16 cellular contexts compared by ENCODE assay signal in the genomic region with DNA sequence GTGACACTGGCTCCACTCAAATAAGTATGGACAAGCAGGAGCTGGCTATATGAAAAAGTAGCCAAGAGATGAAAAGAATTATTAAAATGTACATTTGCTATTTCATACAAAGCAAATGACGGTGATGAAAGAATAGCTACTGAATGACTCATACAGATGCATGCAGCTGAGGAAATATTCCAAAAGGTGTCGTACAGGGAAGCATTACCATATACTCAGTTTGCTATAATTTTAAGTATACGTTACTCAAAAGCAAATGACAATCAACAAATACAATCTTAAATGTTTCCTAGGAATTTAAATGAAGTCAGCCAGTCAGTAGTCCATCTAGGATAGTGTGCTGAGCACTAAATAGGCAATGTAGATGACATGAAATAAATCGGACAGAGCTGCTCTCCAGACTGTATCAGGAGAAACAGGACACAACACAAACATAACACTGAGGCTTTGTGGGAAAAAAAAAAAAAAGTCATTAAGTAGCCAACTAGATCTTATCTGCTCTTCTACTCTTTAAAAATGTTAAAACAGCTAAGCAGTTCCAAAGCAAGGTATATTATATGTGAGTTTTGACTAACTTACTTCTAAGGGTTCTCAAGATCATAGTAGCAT.
DNase-seq lines count a peak whose midpoint lies in the region; ATAC-seq and TF ChIP-seq lines count a peak whose summit lies in the region.
"Had no signal": no experiment of that assay in that cellular context is flagged by ENCODE, and none has a peak within 500 bp of the region (broad histone marks: within the 10 kb centered on the region; RNA-seq: fewer than 3 reads in every experiment).

No MANE protein-coding gene starts in this region.

- H3K9me3 ChIP-seq in breast epithelium = no peaks in the 10 kb centered on the region
- H3K9me3 ChIP-seq in adipocyte (ENCODE audit: control insufficient read depth, low read length) = no peaks in the 10 kb centered on the region
- no peaks in the 10 kb centered on the region for H3K9me3 ChIP-seq in ovary
- H3K9me3 ChIP-seq: gastrocnemius medialis had no signal

- POLR2A ChIA-PET in MCF 10A (lab: Yijun Ruan, JAX) (interaction anchor here (0.6 to 2.6 kb wide), 11 partner anchors 8 to 501 kb away, joined by 3 to 22 read pairs (median 4); a partner anchor contains a TSS), WTC11 (lab: Charles Lee) (no interaction called here)

- TF ChIP-seq CTCF in MCF 10A (IDR thresholded peaks at IDR 0.05; ENCODE audit: unreplicated experiment) (no peak), breast epithelium (IDR thresholded peaks at IDR 0.05) (no peak), foreskin keratinocyte (conservative IDR thresholded peaks at IDR 0.05) (peak; percentile 41), WTC11 (IDR thresholded peaks at IDR 0.05) (no peak), ovary (IDR thresholded peaks at IDR 0.05) (no peak)

- H3K4me3 ChIP-seq in breast epithelium = no peak overlapping the region
- no peak overlapping the region for H3K4me3 ChIP-seq in adipocyte (ENCODE audit: low read length)
- H3K4me3 ChIP-seq in ovary = no peak overlapping the region
- H3K4me3 ChIP-seq: gastrocnemius medialis, GM12878, skin epidermis had no signal

- CTCF ChIA-PET in MCF 10A (lab: Yijun Ruan, JAX) = interaction anchor here (0.7 to 1.1 kb wide), 4 partner anchors 8 to 136 kb away, joined by 3 to 4 read pairs (median 4); no protein-coding TSS in a partner anchor
- CTCF ChIA-PET in WTC11 (lab: Charles Lee) = no interaction called here

- H3K4me1 Mint-ChIP-seq in MCF 10A (ENCODE audit: insufficient read depth, unreplicated experiment) (peaks cover 12% of the 10 kb centered on the region), WTC11 (no peaks in the 10 kb centered on the region)
- H3K4me1 Mint-ChIP-seq: nephron progenitor cell had no signal

- H3K36me3 ChIP-seq in breast epithelium (peaks cover 11% of the 10 kb centered on the region), adipocyte (ENCODE audit: control insufficient read depth, insufficient read depth, low read length, severe bottlenecking) (peaks cover 68% of the 10 kb centered on the region), ovary (no peaks in the 10 kb centered on the region)

- peak; percentile 75 for ATAC-seq in foreskin keratinocyte
- no peak for ATAC-seq in WTC11
- ATAC-seq: activated CD8-positive, alpha-beta T cell treated with anti-CD3 and anti-CD28 coated beads, Interleukin-2, amount 10 ng/mL, durations not matched to agents 7 days and 5 days; gastrocnemius medialis; GM12878; left colon had no signal

- H3K4me1 ChIP-seq in breast epithelium (no peaks in the 10 kb centered on the region), adipocyte (ENCODE audit: control insufficient read depth, insufficient read depth, low read length) (peaks cover 3% of the 10 kb centered on the region), foreskin keratinocyte (peaks cover 13% of the 10 kb centered on the region), ovary (ENCODE audit: insufficient read depth) (no peaks in the 10 kb centered on the region)
- H3K4me1 ChIP-seq: gastrocnemius medialis had no signal

- H3K27me3 Mint-ChIP-seq in MCF 10A (ENCODE audit: insufficient read depth, unreplicated experiment) = no peaks in the 10 kb centered on the region
- no peaks in the 10 kb centered on the region for H3K27me3 Mint-ChIP-seq in WTC11 (ENCODE audit: low read depth)

- no peak overlapping the region for H3K9ac ChIP-seq in adipocyte (ENCODE audit: low read length)

- H3K27ac Mint-ChIP-seq in MCF 10A (ENCODE audit: low read depth, unreplicated experiment) (peak overlapping the region; percentile 83), WTC11 (no peak overlapping the region)
- H3K27ac Mint-ChIP-seq: activated CD8-positive, alpha-beta T cell treated with anti-CD3 and anti-CD28 coated beads, Interleukin-2, amount 10 ng/mL, durations not matched to agents 7 days and 5 days had no signal

- no TSS peak for BruUV-seq in MCF 10A (replicated peaks; lab: Mats Ljungman, UMichigan)

- TF ChIP-seq POLR2A in breast epithelium (IDR thresholded peaks at IDR 0.05) (no peak), ovary (IDR thresholded peaks at IDR 0.05) (no peak)

- intact Hi-C loops in MCF 10A (cut with micrococcal nuclease) (no loop called here), breast epithelium (cut with DNase I; ENCODE audit: low total_unique reads) (loop anchor here (10.0 kb wide), 1 partner anchor 646 kb away; no protein-coding TSS in a partner anchor), ovary (cut with DNase I) (no loop called here)

- H3K36me3 Mint-ChIP-seq in MCF 10A (ENCODE audit: insufficient read depth, unreplicated experiment) = peaks cover 54% of the 10 kb centered on the region
- peaks cover 70% of the 10 kb centered on the region for H3K36me3 Mint-ChIP-seq in WTC11

- H3K27me3 ChIP-seq in breast epithelium (no peaks in the 10 kb centered on the region), adipocyte (replicated peaks; ENCODE audit: control insufficient read depth, insufficient read depth, low read length) (no peaks in the 10 kb centered on the region), foreskin keratinocyte (no peaks in the 10 kb centered on the region), ovary (no peaks in the 10 kb centered on the region)
- H3K27me3 ChIP-seq: gastrocnemius medialis had no signal

- H3K27ac ChIP-seq in breast epithelium (peak overlapping the region in 1 of 2 donors; percentile 41), foreskin keratinocyte (peak overlapping the region; percentile 17), ovary (no peak overlapping the region)
- H3K27ac ChIP-seq: gastrocnemius medialis, skin epidermis had no signal

- peak overlapping the region; percentile 45 for H3K4me3 Mint-ChIP-seq in MCF 10A (ENCODE audit: unreplicated experiment)
- no peak overlapping the region for H3K4me3 Mint-ChIP-seq in WTC11
- H3K4me3 Mint-ChIP-seq: activated CD8-positive, alpha-beta T cell treated with anti-CD3 and anti-CD28 coated beads, Interleukin-2, amount 10 ng/mL, durations not matched to agents 7 days and 5 days; nephron progenitor cell had no signal

- H3K9me3 Mint-ChIP-seq in MCF 10A (ENCODE audit: unreplicated experiment) = no peaks in the 10 kb centered on the region
- peaks cover 6% of the 10 kb centered on the region for H3K9me3 Mint-ChIP-seq in WTC11

- DNase-seq in MCF 10A (ENCODE audit: unreplicated experiment) (peak; percentile 63), breast epithelium (ENCODE audit: low spot score in 2 of 2) (no peak), adipocyte (ENCODE audit: low read depth) (peak; percentile 66), foreskin keratinocyte (peak; percentile 54 to 73), WTC11 (ENCODE audit: low spot score) (no peak), NCI-H2081 treated with DMSO at 0.1 percent for 48 hours (lab: John Stamatoyannopoulos, UW) (no peak), ovary (no peak), NCI-H2227 (lab: John Stamatoyannopoulos, UW; ENCODE audit: unreplicated experiment) (no peak)
- DNase-seq: activated CD8-positive, alpha-beta T cell treated with anti-CD3 and anti-CD28 coated beads, Interleukin-2, amount 10 ng/mL, durations not matched to agents 7 days and 5 days; DMS153; gastrocnemius medialis; left colon; NCI-H2171; nephron progenitor cell had no signal

- TF ChIP-seq EP300 in ovary (IDR thresholded peaks at IDR 0.05) = no peak

- 87 to 88% (median 87%) methylated on average over 4 of the region's 4 CpGs for WGBS in ovary, 3 donors

TF ChIP-seq in WTC11, 78 proteins besides CTCF, POLR2A, EP300 and RAD21 (continues in another document):
- TF ChIP-seq, protein P1, sequence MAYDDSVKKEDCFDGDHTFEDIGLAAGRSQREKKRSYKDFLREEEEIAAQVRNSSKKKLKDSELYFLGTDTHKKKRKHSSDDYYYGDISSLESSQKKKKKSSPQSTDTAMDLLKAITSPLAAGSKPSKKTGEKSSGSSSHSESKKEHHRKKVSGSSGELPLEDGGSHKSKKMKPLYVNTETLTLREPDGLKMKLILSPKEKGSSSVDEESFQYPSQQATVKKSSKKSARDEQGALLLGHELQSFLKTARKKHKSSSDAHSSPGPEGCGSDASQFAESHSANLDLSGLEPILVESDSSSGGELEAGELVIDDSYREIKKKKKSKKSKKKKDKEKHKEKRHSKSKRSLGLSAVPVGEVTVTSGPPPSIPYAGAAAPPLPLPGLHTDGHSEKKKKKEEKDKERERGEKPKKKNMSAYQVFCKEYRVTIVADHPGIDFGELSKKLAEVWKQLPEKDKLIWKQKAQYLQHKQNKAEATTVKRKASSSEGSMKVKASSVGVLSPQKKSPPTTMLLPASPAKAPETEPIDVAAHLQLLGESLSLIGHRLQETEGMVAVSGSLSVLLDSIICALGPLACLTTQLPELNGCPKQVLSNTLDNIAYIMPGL (CRISPR knock-in tag; IDR thresholded peaks at IDR 0.05) = no peak
- TF ChIP-seq ZNF671 (CRISPR knock-in tag; IDR thresholded peaks at IDR 0.05) = no peak
- TF ChIP-seq TEAD4 (CRISPR knock-in tag; IDR thresholded peaks at IDR 0.05) = no peak
- TF ChIP-seq MXD4 (CRISPR knock-in tag; IDR thresholded peaks at IDR 0.05; ENCODE audit: borderline replicate concordance) = no peak
- TF ChIP-seq RORB (CRISPR knock-in tag; IDR thresholded peaks at IDR 0.05) = no peak
- TF ChIP-seq ZNF263 (CRISPR knock-in tag; IDR thresholded peaks at IDR 0.05; ENCODE audit: low read depth) = no peak
- TF ChIP-seq FOXK1 (CRISPR knock-in tag; IDR thresholded peaks at IDR 0.05) = no peak
- TF ChIP-seq, protein P2, sequence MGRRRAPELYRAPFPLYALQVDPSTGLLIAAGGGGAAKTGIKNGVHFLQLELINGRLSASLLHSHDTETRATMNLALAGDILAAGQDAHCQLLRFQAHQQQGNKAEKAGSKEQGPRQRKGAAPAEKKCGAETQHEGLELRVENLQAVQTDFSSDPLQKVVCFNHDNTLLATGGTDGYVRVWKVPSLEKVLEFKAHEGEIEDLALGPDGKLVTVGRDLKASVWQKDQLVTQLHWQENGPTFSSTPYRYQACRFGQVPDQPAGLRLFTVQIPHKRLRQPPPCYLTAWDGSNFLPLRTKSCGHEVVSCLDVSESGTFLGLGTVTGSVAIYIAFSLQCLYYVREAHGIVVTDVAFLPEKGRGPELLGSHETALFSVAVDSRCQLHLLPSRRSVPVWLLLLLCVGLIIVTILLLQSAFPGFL (CRISPR knock-in tag; IDR thresholded peaks at IDR 0.05; ENCODE audit: borderline replicate concordance) = no peak
- TF ChIP-seq CREM (CRISPR knock-in tag; IDR thresholded peaks at IDR 0.05) = no peak
- no peak for TF ChIP-seq SMAD4 (CRISPR knock-in tag; IDR thresholded peaks at IDR 0.05)
- TF ChIP-seq GABPB1 (CRISPR knock-in tag; IDR thresholded peaks at IDR 0.05) = no peak
- TF ChIP-seq, protein P3, sequence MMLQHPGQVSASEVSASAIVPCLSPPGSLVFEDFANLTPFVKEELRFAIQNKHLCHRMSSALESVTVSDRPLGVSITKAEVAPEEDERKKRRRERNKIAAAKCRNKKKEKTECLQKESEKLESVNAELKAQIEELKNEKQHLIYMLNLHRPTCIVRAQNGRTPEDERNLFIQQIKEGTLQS (CRISPR knock-in tag; conservative IDR thresholded peaks at IDR 0.05) = no peak
- no peak for TF ChIP-seq TEAD1 (CRISPR knock-in tag; IDR thresholded peaks at IDR 0.05)
- no peak for TF ChIP-seq OVOL2 (CRISPR knock-in tag; IDR thresholded peaks at IDR 0.05; ENCODE audit: borderline replicate concordance)
- TF ChIP-seq FOXJ3 (CRISPR knock-in tag; IDR thresholded peaks at IDR 0.05; ENCODE audit: borderline replicate concordance) = no peak

Comparison
In these comparisons a context has a peak if more than half of its experiments do, and no peak if none do; other contexts are left out.
1. DNase-seq: peak in MCF 10A (single experiment), adipocyte (single experiment) and foreskin keratinocyte (2 of 2); none in breast epithelium (0 of 2), WTC11 (single experiment), NCI-H2081 treated with DMSO at 0.1 percent for 48 hours (single experiment), ovary (0 of 5) and NCI-H2227 (single experiment).